Comparison of ENCODE assay signal across 1 cellular context in the genomic region with DNA sequence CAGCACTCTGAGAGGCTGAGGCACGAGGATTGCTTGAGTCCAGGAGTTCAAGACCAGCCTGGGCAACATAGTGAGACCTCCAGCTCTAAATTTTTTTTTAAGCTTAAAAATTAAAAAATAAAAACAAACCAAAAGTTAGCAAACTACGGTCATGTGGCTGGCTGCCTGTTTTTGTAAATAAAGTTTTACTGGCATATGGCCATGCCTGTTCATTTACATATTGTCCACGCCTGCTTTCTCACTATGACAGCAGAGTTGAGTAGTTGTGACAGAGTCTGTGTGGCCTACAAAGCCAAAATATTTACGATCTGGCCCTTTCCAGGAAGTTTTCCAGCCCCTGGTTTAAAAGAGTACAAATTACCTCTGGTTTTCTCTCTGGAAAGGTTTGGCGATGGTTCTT.
TF ChIP-seq lines count a peak whose summit lies in the region.

No MANE protein-coding gene starts in this region.

TF ChIP-seq in GM12878, 131 proteins besides CTCF, POLR2A, EP300 and RAD21 (continued from another document and continues in another):
- TF ChIP-seq USF2 (IDR thresholded peaks at IDR 0.05; ENCODE audit: borderline replicate concordance, low read depth, low read length) (no peak), MEF2A (IDR thresholded peaks at IDR 0.05; ENCODE audit: insufficient read depth, low read depth, low read length) (no peak), USF1 (IDR thresholded peaks at IDR 0.05; ENCODE audit: borderline replicate concordance, extremely low read length, insufficient read depth, low read depth, low read length) (no peak), NBN (IDR thresholded peaks at IDR 0.05) (no peak), MTA2 (IDR thresholded peaks at IDR 0.05; ENCODE audit: low read depth) (no peak), HDGF (IDR thresholded peaks at IDR 0.05) (no peak), ATF7 (IDR thresholded peaks at IDR 0.05; ENCODE audit: low read depth) (no peak), SMC3 (IDR thresholded peaks at IDR 0.05; ENCODE audit: borderline replicate concordance, low read length) (no peak), ZBED1 (IDR thresholded peaks at IDR 0.05; ENCODE audit: borderline replicate concordance) (no peak), FOXM1 (IDR thresholded peaks at IDR 0.05; ENCODE audit: low read depth, low read length) (no peak), SREBF1 (IDR thresholded peaks at IDR 0.05; ENCODE audit: low read length) (peak; percentile 14; the same call in 1 of the 2 replicates), TCF7 (IDR thresholded peaks at IDR 0.05; ENCODE audit: borderline replicate concordance) (no peak), RAD51 (IDR thresholded peaks at IDR 0.05) (peak; percentile 49; the same call in 1 of the 2 replicates), IRF4 (IDR thresholded peaks at IDR 0.05; ENCODE audit: low read depth, low read length) (peak; percentile 57; the same call in 1 of the 2 replicates), EED (IDR thresholded peaks at IDR 0.05; ENCODE audit: low read depth) (no peak), DPF2 (IDR thresholded peaks at IDR 0.05) (no peak), ASH2L (IDR thresholded peaks at IDR 0.05; ENCODE audit: borderline replicate concordance, low read depth) (no peak), HDAC2 (IDR thresholded peaks at IDR 0.05) (no peak), GABPA (IDR thresholded peaks at IDR 0.05; ENCODE audit: low read depth) (no peak), CHD4 (IDR thresholded peaks at IDR 0.05) (no peak), JUND (IDR thresholded peaks at IDR 0.05; ENCODE audit: low read depth, low read length) (no peak), NFXL1 (IDR thresholded peaks at IDR 0.05; ENCODE audit: borderline replicate concordance) (no peak), CEBPB (IDR thresholded peaks at IDR 0.05; ENCODE audit: borderline replicate concordance in 1 of 2, low read depth in 2 of 2, low read length in 2 of 2) (no peak), TAF1 (IDR thresholded peaks at IDR 0.05; ENCODE audit: borderline replicate concordance, low read depth, low read length) (no peak), KDM1A (IDR thresholded peaks at IDR 0.05; ENCODE audit: borderline replicate concordance) (no peak), RUNX3 (IDR thresholded peaks at IDR 0.05; ENCODE audit: low read length) (peak; percentile 31; the same call in 1 of the 2 replicates), PAX8 (IDR thresholded peaks at IDR 0.05) (no peak), CUX1 (IDR thresholded peaks at IDR 0.05; ENCODE audit: insufficient replicate concordance, low read depth, low read length) (no peak), STAT1 (conservative IDR thresholded peaks at IDR 0.05) (no peak), MYC (IDR thresholded peaks at IDR 0.05; ENCODE audit: insufficient read depth, insufficient read length, insufficient replicate concordance, low read length, severe bottlenecking) (no peak), ZBTB4 (CRISPR knock-in tag; IDR thresholded peaks at IDR 0.05) (no peak), MTA3 (IDR thresholded peaks at IDR 0.05; ENCODE audit: borderline replicate concordance, low read length) (no peak), SMAD5 (IDR thresholded peaks at IDR 0.05; ENCODE audit: low read depth) (no peak), PRDM15 (CRISPR knock-in tag; IDR thresholded peaks at IDR 0.05) (no peak), NR2C2 (IDR thresholded peaks at IDR 0.05; ENCODE audit: borderline replicate concordance, control insufficient read depth, insufficient read length, low read depth) (no peak), ETV6 (conservative IDR thresholded peaks at IDR 0.05 in 1 of 2, IDR thresholded peaks at IDR 0.05 in 1 of 2; ENCODE audit: borderline replicate concordance in 1 of 2, low read depth in 1 of 2) (no peak), BACH1 (IDR thresholded peaks at IDR 0.05; ENCODE audit: borderline replicate concordance) (no peak)
- TF ChIP-seq, protein P1, sequence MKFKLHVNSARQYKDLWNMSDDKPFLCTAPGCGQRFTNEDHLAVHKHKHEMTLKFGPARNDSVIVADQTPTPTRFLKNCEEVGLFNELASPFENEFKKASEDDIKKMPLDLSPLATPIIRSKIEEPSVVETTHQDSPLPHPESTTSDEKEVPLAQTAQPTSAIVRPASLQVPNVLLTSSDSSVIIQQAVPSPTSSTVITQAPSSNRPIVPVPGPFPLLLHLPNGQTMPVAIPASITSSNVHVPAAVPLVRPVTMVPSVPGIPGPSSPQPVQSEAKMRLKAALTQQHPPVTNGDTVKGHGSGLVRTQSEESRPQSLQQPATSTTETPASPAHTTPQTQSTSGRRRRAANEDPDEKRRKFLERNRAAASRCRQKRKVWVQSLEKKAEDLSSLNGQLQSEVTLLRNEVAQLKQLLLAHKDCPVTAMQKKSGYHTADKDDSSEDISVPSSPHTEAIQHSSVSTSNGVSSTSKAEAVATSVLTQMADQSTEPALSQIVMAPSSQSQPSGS (IDR thresholded peaks at IDR 0.05; ENCODE audit: low read length): no peak
- TF ChIP-seq, protein P2, sequence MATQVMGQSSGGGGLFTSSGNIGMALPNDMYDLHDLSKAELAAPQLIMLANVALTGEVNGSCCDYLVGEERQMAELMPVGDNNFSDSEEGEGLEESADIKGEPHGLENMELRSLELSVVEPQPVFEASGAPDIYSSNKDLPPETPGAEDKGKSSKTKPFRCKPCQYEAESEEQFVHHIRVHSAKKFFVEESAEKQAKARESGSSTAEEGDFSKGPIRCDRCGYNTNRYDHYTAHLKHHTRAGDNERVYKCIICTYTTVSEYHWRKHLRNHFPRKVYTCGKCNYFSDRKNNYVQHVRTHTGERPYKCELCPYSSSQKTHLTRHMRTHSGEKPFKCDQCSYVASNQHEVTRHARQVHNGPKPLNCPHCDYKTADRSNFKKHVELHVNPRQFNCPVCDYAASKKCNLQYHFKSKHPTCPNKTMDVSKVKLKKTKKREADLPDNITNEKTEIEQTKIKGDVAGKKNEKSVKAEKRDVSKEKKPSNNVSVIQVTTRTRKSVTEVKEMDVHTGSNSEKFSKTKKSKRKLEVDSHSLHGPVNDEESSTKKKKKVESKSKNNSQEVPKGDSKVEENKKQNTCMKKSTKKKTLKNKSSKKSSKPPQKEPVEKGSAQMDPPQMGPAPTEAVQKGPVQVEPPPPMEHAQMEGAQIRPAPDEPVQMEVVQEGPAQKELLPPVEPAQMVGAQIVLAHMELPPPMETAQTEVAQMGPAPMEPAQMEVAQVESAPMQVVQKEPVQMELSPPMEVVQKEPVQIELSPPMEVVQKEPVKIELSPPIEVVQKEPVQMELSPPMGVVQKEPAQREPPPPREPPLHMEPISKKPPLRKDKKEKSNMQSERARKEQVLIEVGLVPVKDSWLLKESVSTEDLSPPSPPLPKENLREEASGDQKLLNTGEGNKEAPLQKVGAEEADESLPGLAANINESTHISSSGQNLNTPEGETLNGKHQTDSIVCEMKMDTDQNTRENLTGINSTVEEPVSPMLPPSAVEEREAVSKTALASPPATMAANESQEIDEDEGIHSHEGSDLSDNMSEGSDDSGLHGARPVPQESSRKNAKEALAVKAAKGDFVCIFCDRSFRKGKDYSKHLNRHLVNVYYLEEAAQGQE (IDR thresholded peaks at IDR 0.05; ENCODE audit: low read depth, low read length): no peak
- TF ChIP-seq, protein P3, sequence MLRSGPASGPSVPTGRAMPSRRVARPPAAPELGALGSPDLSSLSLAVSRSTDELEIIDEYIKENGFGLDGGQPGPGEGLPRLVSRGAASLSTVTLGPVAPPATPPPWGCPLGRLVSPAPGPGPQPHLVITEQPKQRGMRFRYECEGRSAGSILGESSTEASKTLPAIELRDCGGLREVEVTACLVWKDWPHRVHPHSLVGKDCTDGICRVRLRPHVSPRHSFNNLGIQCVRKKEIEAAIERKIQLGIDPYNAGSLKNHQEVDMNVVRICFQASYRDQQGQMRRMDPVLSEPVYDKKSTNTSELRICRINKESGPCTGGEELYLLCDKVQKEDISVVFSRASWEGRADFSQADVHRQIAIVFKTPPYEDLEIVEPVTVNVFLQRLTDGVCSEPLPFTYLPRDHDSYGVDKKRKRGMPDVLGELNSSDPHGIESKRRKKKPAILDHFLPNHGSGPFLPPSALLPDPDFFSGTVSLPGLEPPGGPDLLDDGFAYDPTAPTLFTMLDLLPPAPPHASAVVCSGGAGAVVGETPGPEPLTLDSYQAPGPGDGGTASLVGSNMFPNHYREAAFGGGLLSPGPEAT (IDR thresholded peaks at IDR 0.05; ENCODE audit: low read depth): no peak
